22 cellular contexts compared by ENCODE assay signal in the genomic region with DNA sequence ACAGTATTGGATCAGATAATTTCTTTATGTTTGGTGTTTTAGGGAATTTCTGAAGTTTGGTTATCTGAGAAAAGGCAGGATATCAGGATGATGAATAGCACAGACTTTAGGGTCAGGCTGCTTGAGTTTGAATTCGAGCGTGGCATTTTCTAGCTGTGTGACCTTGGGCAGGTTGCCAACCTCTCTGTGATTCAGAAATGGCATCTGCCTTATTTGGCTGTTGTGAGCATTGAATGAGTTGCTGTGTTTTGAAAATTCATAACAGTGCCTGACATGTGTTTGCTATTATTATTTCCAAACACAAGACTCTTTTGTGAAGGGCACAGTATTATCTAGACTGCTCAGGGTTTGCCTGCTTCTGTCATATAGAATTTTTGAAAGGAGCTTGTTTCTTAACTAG.
A peak's percentile ranks its signal among the peaks of the same experiment; 100 is the strongest.
DNase-seq lines count a peak whose midpoint lies in the region; ATAC-seq, FAIRE-seq and TF ChIP-seq lines count a peak whose summit lies in the region.
"Had no signal": no experiment of that assay in that cellular context is flagged by ENCODE, and none has a peak within 500 bp of the region (broad histone marks: within the 10 kb centered on the region; RNA-seq: fewer than 3 reads in every experiment).

No MANE protein-coding gene starts in this region.

- no peak for FAIRE-seq in RCC 7860 (lab: Jason Lieb, UNC)
- FAIRE-seq: A549, D721Med had no signal

- no peaks in the 10 kb centered on the region for H3K27me3 Mint-ChIP-seq in nephron progenitor cell (ENCODE audit: low read depth, poor library complexity)

- no peaks in the 10 kb centered on the region for H3K4me1 Mint-ChIP-seq in nephron progenitor cell

- DNase-seq in BE2C (peak; percentile 19), DMS53 treated with DMSO at 0.1 percent for 48 hours (lab: John Stamatoyannopoulos, UW; ENCODE audit: unreplicated experiment) (peak; percentile 36), NCI-H446 treated with DMSO at 0.1 percent for 48 hours (lab: John Stamatoyannopoulos, UW) (peak; percentile 67), kidney tubule cell (ENCODE audit: low spot score) (peak; percentile 7), nephron progenitor cell (no peak), NCI-H146 (lab: John Stamatoyannopoulos, UW) (no peak), RCC 7860 (ENCODE audit: low spot score) (no peak)
- DNase-seq: CD8-positive, alpha-beta T cell; GDM1; H7; HFFc6; NCI-H1048; NCI-H1436; NCI-H2081; NCI-H2227 treated with DMSO at 0.1 percent for 48 hours; NCI-H526; Peyer's patch; SK-N-SH had no signal

- H3K27ac Mint-ChIP-seq in nephron progenitor cell, result no peak overlapping the region
- H3K27ac Mint-ChIP-seq: CD8-positive, alpha-beta T cell; HFFc6 had no signal

- no peaks in the 10 kb centered on the region for H3K4me1 ChIP-seq in BE2C
- H3K4me1 ChIP-seq: A549; BLaER1 treated with 17β-estradiol and CSF1 and Interleukin-3, amounts not matched to agents 10 nM and 100 nM; Peyer's patch had no signal

- no peaks in the 10 kb centered on the region for H3K36me3 ChIP-seq in BE2C
- H3K36me3 ChIP-seq: BLaER1 treated with 17β-estradiol and CSF1 and Interleukin-3, amounts not matched to agents 10 nM and 100 nM; Peyer's patch had no signal

- TF ChIP-seq CTCF in BE2C (IDR thresholded peaks at IDR 0.05; ENCODE audit: low read depth, low read length), result no peak
- no peak for TF ChIP-seq CTCF in nephron progenitor cell (IDR thresholded peaks at IDR 0.05)

- H3K4me3 ChIP-seq in BE2C (ENCODE audit: low read depth, low read length), result no peak overlapping the region
- H3K4me3 ChIP-seq: A549; BLaER1 treated with 17β-estradiol and CSF1 and Interleukin-3, amounts not matched to agents 10 nM and 100 nM; Peyer's patch had no signal

- no peak overlapping the region for H3K4me3 Mint-ChIP-seq in nephron progenitor cell
- H3K4me3 Mint-ChIP-seq: CD8-positive, alpha-beta T cell; HFFc6 had no signal

- H3K36me3 Mint-ChIP-seq in nephron progenitor cell (ENCODE audit: low read depth), result no peaks in the 10 kb centered on the region
- H3K36me3 Mint-ChIP-seq: CD8-positive, alpha-beta T cell had no signal

- no peaks in the 10 kb centered on the region for H3K27me3 ChIP-seq in BE2C
- H3K27me3 ChIP-seq: BLaER1 treated with 17β-estradiol and CSF1 and Interleukin-3, amounts not matched to agents 10 nM and 100 nM; Peyer's patch had no signal

- no peaks in the 10 kb centered on the region for H3K9me3 ChIP-seq in BE2C
- H3K9me3 ChIP-seq: A549; BLaER1 treated with 17β-estradiol and CSF1 and Interleukin-3, amounts not matched to agents 10 nM and 100 nM; Peyer's patch; SK-N-SH had no signal

- ATAC-seq in GM21390 (IDR thresholded peaks at IDR 0.05; ENCODE audit: unreplicated experiment), result no peak
- ATAC-seq: A549; CD8-positive, alpha-beta T cell had no signal

- no peaks in the 10 kb centered on the region for H3K9me3 Mint-ChIP-seq in nephron progenitor cell

Comparison
In these comparisons a context has a peak if more than half of its experiments do, and no peak if none do; other contexts are left out.
1. DNase-seq: peak in BE2C (single experiment), DMS53 treated with DMSO at 0.1 percent for 48 hours (single experiment), NCI-H446 treated with DMSO at 0.1 percent for 48 hours (single experiment) and kidney tubule cell (single experiment); none in nephron progenitor cell (single experiment), NCI-H146 (single experiment) and RCC 7860 (single experiment).